ENCODE assay signal across 9 cellular contexts in genomic region chr17:43021739-43022512, GRCh38. TPM values are rescaled to one million over a fixed set of nuclear protein-coding genes. Genes with fewer than 3 reads are reported as not detected.
DNase-seq lines count a peak whose midpoint lies in the region; ATAC-seq, FAIRE-seq and TF ChIP-seq lines count a peak whose summit lies in the region.
"Had no signal": no experiment of that assay in that cellular context is flagged by ENCODE, and none has a peak within 500 bp of the region (broad histone marks: within the 10 kb centered on the region; RNA-seq: fewer than 3 reads in every experiment).

VAT1 (minus strand) TSS chr17:43022385; CDS start chr17:43022322, 63 bp downstream.

- no peaks in the 10 kb centered on the region for H3F3A ChIP-seq in OCI-LY1 (ENCODE audit: insufficient read depth, low read length)

- peak; percentile 77 for TF ChIP-seq POLR2A in endothelial cell of umbilical vein (IDR thresholded peaks at IDR 0.05; ENCODE audit: low read depth, low read length)

- peak within 1 kb of the TSS; percentile 71 for H3K9ac ChIP-seq in OCI-LY1 (ENCODE audit: low read length)
- peak within 1 kb of the TSS; percentile 71 for H3K9ac ChIP-seq in endothelial cell of umbilical vein (replicated peaks; ENCODE audit: extremely low read depth, insufficient read depth, low read length)

- 0% methylated on average over 67 to 74 of the region's 80 CpGs for WGBS in mesodermal cell (ENCODE audit: insufficient coverage in 2 of 2), 2 experiments

- H3K27me3 ChIP-seq in OCI-LY1 (ENCODE audit: insufficient read depth, low read length) (no peaks in the 10 kb centered on the region), endothelial cell of umbilical vein (ENCODE audit: control insufficient read depth in 2 of 2, insufficient read depth in 2 of 2, low read length in 2 of 2) (no peaks in the 10 kb centered on the region)

- H3K36me3 ChIP-seq in OCI-LY1 (ENCODE audit: insufficient read depth, low read length) (no peaks in the 10 kb centered on the region), endothelial cell of umbilical vein (ENCODE audit: control insufficient read depth in 2 of 2, extremely low read depth in 1 of 2, insufficient read depth in 2 of 2, low read length in 2 of 2) (peaks cover 0 to 9% of the 10 kb centered on the region in 2 experiments), mesodermal cell (ENCODE audit: control insufficient read depth, insufficient read depth, low read length) (peaks cover 32% of the 10 kb centered on the region)

- no peak for FAIRE-seq in D721Med (lab: Jason Lieb, UNC)
- peak; percentile 75 for FAIRE-seq in endothelial cell of umbilical vein (lab: Jason Lieb, UNC)
- FAIRE-seq: colon had no signal

- no peaks in the 10 kb centered on the region for H3K9me2 ChIP-seq in OCI-LY1 (ENCODE audit: low read depth, low read length)

- no peak for ATAC-seq in GM19324 (IDR thresholded peaks at IDR 0.05; ENCODE audit: low FRiP score, unreplicated experiment)

- peak within 1 kb of the TSS; percentile 93 for H3K4me2 ChIP-seq in OCI-LY1 (ENCODE audit: low read length)
- H3K4me2 ChIP-seq in endothelial cell of umbilical vein (ENCODE audit: insufficient read depth, low read length): peak within 1 kb of the TSS; percentile 44

- H3K79me2 ChIP-seq in OCI-LY1 (ENCODE audit: insufficient read depth, low read length) (no peaks in the 10 kb centered on the region), endothelial cell of umbilical vein (ENCODE audit: control insufficient read depth, insufficient read depth, low read length) (peaks cover 37% of the 10 kb centered on the region)

- no peaks in the 10 kb centered on the region for H4K20me1 ChIP-seq in OCI-LY1 (ENCODE audit: insufficient read depth, low read length)
- H4K20me1 ChIP-seq in endothelial cell of umbilical vein (replicated peaks; ENCODE audit: control insufficient read depth, extremely low read depth, insufficient read depth, low read length): no peaks in the 10 kb centered on the region

- BruUV-seq in endothelial cell of umbilical vein (replicated peaks; lab: Mats Ljungman, UMichigan): TSS peak; percentile 19

- POLR2A ChIA-PET in endothelial cell of umbilical vein (lab: Charles Lee): interaction anchor here (0.8 to 2.7 kb wide), 3 partner anchors 21 to 294 kb away, joined by 3 to 13 read pairs (median 5); partner anchors contain the start of gene RPL27

- H3K27ac ChIP-seq in OCI-LY1 (ENCODE audit: low read depth, low read length, poor library complexity, severe bottlenecking) (no peak within 1 kb of the TSS), endothelial cell of umbilical vein (ENCODE audit: insufficient read depth, low read depth, low read length) (peak within 1 kb of the TSS; percentile 60), mesodermal cell (ENCODE audit: low read depth, low read length, severe bottlenecking) (peak within 1 kb of the TSS; percentile 91)

- H3K4me3 ChIP-seq in OCI-LY1 (ENCODE audit: low read depth, low read length, poor library complexity, severe bottlenecking) (peak within 1 kb of the TSS; percentile 93), endothelial cell of umbilical vein (replicated peaks in 1 of 3; ENCODE audit: insufficient read depth in 1 of 3, low read depth in 1 of 3, low read length in 3 of 3) (peak within 1 kb of the TSS; percentile 78 to 97 (median 82)), mesodermal cell (ENCODE audit: extremely low read depth, insufficient read depth, low read length, poor library complexity, severe bottlenecking) (peak within 1 kb of the TSS; percentile 98)

- H2AFZ ChIP-seq in OCI-LY1 (ENCODE audit: low read length) (peak within 1 kb of the TSS; percentile 27), endothelial cell of umbilical vein (ENCODE audit: low read depth, low read length) (peak within 1 kb of the TSS; percentile 87)

- no peaks in the 10 kb centered on the region for H3K9me1 ChIP-seq in endothelial cell of umbilical vein (replicated peaks; ENCODE audit: control insufficient read depth, extremely low read depth, insufficient read depth, low read length)

- no peak for TF ChIP-seq CTCF in D721Med (IDR thresholded peaks at IDR 0.05; ENCODE audit: insufficient read depth, missing control alignments)
- no peak for TF ChIP-seq CTCF in OCI-LY1 (IDR thresholded peaks at IDR 0.05; ENCODE audit: low read length)
- TF ChIP-seq CTCF in endothelial cell of umbilical vein (IDR thresholded peaks at IDR 0.05; ENCODE audit: extremely low read depth in 1 of 2, insufficient read depth in 1 of 2, low read depth in 1 of 2, low read length in 2 of 2): no peak

- dilution Hi-C loops in endothelial cell of umbilical vein (cut with MboI; ENCODE audit: extremely low pct_ligation_motif_present, low sequenced_read_pairs): no loop called here

- CTCF ChIA-PET in endothelial cell of umbilical vein (lab: Charles Lee): interaction anchor here (0.6 to 5.5 kb wide), 3 partner anchors 15 to 294 kb away, joined by 3 to 22 read pairs (median 20); partner anchors contain the start of genes IFI35 and RPL27

- DNase-seq in D721Med (ENCODE audit: insufficient read length, low spot score) (peak; percentile 71), HT-29 (ENCODE audit: low spot score) (peak; percentile 84), activated T-cell treated with anti-CD3 and anti-CD28 coated beads for 48 hours (ENCODE audit: low read depth) (peak; percentile 68), endothelial cell of umbilical vein (ENCODE audit: low read depth, low spot score) (peak; percentile 78)
- peak; percentile 56 for DNase-seq in stimulated activated CD8-positive, alpha-beta memory T cell treated with anti-CD3 and anti-CD28 coated beads, Interleukin-4, amount 100 ng/mL, for 24 hours (ENCODE audit: low read depth)

- H3K9me3 ChIP-seq in OCI-LY1 (ENCODE audit: low read length) (no peaks in the 10 kb centered on the region), endothelial cell of umbilical vein (replicated peaks; ENCODE audit: control insufficient read depth, insufficient read depth, low read length) (no peaks in the 10 kb centered on the region), mesodermal cell (ENCODE audit: control insufficient read depth, low read length) (no peaks in the 10 kb centered on the region)

- intact Hi-C loops in endothelial cell of umbilical vein (cut with micrococcal nuclease): loop anchor here (1.0 to 2.0 kb wide), 3 partner anchors 15 to 149 kb away; partner anchors contain the start of genes IFI35, NBR1 and RPL27

- H3K4me1 ChIP-seq in OCI-LY1 (ENCODE audit: insufficient read depth, low read length, severe bottlenecking): peaks cover 24% of the 10 kb centered on the region
- peaks cover 27% of the 10 kb centered on the region for H3K4me1 ChIP-seq in endothelial cell of umbilical vein (ENCODE audit: control insufficient read depth, extremely low read depth, insufficient read depth, low read length)
- peaks cover 28% of the 10 kb centered on the region for H3K4me1 ChIP-seq in mesodermal cell (ENCODE audit: control insufficient read depth, insufficient read depth, low read length, poor library complexity, severe bottlenecking)

TF ChIP-seq in endothelial cell of umbilical vein, 7 proteins besides CTCF, POLR2A, EP300 and RAD21:
- TF ChIP-seq JUN (IDR thresholded peaks at IDR 0.05; ENCODE audit: borderline replicate concordance, insufficient read depth, insufficient read length, low read depth) (no peak), EZH2 (IDR thresholded peaks at IDR 0.05; ENCODE audit: borderline replicate concordance, low read depth, low read length, severe bottlenecking) (no peak), GATA2 (IDR thresholded peaks at IDR 0.05; ENCODE audit: insufficient read depth, insufficient read length, low read depth, low read length) (no peak), POLR2AphosphoS5 (IDR thresholded peaks at IDR 0.05; ENCODE audit: insufficient read depth, low read depth, low read length) (peak; percentile 57), MAX (IDR thresholded peaks at IDR 0.05; ENCODE audit: insufficient read depth, insufficient read length) (no peak), FOS (IDR thresholded peaks at IDR 0.05; ENCODE audit: borderline replicate concordance, insufficient read depth, low read length) (no peak)

RNA-seq across cellular contexts. Expression of gene VAT1, which starts in this region (rescaled TPM):
- 83.7 and 106 TPM in 2 replicates for total RNA-seq in HT-29 (2014; rRNA removed; shearing (Covaris generic))
- total RNA-seq in endothelial cell of umbilical vein: 482 and 487 TPM in 2 replicates
- polyA plus RNA-seq in endothelial cell of umbilical vein: 339 and 370 TPM in 2 replicates
- 350 and 373 TPM in 2 replicates for polyA plus RNA-seq in endothelial cell of umbilical vein (2011; cell fraction: cytosol; rRNA removed)
- 171 and 172 TPM in 2 replicates for polyA plus RNA-seq in endothelial cell of umbilical vein (2011; cell fraction: nucleus; rRNA removed)
- polyA plus RNA-seq in endothelial cell of umbilical vein (2012): 681 and 716 TPM in 2 replicates
- polyA minus RNA-seq in endothelial cell of umbilical vein: 606 and 665 TPM in 2 replicates
- 77.7 TPM for polyA minus RNA-seq in endothelial cell of umbilical vein (2011; cell fraction: cytosol; rRNA and poly(A)+ RNA removed)
- 61.4 and 67.8 TPM in 2 replicates for polyA minus RNA-seq in endothelial cell of umbilical vein (2011; cell fraction: nucleus; rRNA and poly(A)+ RNA removed)
- polyA plus RNA-seq in mesodermal cell (2013, experiment 1 of 2): 282 TPM
- polyA plus RNA-seq in mesodermal cell (2013, experiment 2 of 2): 239 TPM
